2 cellular contexts compared by ENCODE assay signal in genomic region chr16:50151744-50152143, GRCh38.
TF ChIP-seq lines count a peak whose summit lies in the region.

No MANE protein-coding gene starts in this region.

TF ChIP-seq in SK-N-SH, 30 proteins besides CTCF, POLR2A, EP300 and RAD21 (continued from another document):
- TF ChIP-seq PBX3 (IDR thresholded peaks at IDR 0.05) (no peak), MXI1 (IDR thresholded peaks at IDR 0.05; ENCODE audit: low read depth, low read length) (no peak), RXRA (IDR thresholded peaks at IDR 0.05; ENCODE audit: borderline replicate concordance, low read depth) (no peak), GABPA (IDR thresholded peaks at IDR 0.05; ENCODE audit: low read depth) (no peak), NRF1 (IDR thresholded peaks at IDR 0.05; ENCODE audit: low read depth, low read length) (no peak), TAF1 (IDR thresholded peaks at IDR 0.05; ENCODE audit: borderline replicate concordance, low read depth, low read length) (no peak), JUND (IDR thresholded peaks at IDR 0.05) (no peak), EZH2phosphoT487 (IDR thresholded peaks at IDR 0.05; ENCODE audit: borderline replicate concordance, low read depth) (no peak)

TF ChIP-seq in SK-N-SH treated with all-trans-retinoic acid at 6 μM for 48 hours, 23 proteins besides CTCF, POLR2A, EP300 and RAD21 (continued from another document):
- TF ChIP-seq POU6F1 (CRISPR knock-in tag; IDR thresholded peaks at IDR 0.05; ENCODE audit: borderline replicate concordance, low read depth) = no peak
- no peak for TF ChIP-seq CREB5 (CRISPR knock-in tag; IDR thresholded peaks at IDR 0.05; ENCODE audit: low read depth)
- TF ChIP-seq RARB (CRISPR knock-in tag; IDR thresholded peaks at IDR 0.05) = no peak
- TF ChIP-seq ZFP3 (CRISPR knock-in tag; IDR thresholded peaks at IDR 0.05) = no peak
- no peak for TF ChIP-seq PATZ1 (CRISPR knock-in tag; IDR thresholded peaks at IDR 0.05; ENCODE audit: borderline replicate concordance)
- no peak for TF ChIP-seq ZNF8 (CRISPR knock-in tag; IDR thresholded peaks at IDR 0.05)
- TF ChIP-seq TSHZ2 (CRISPR knock-in tag; IDR thresholded peaks at IDR 0.05) = no peak
- no peak for TF ChIP-seq CSDC2 (CRISPR knock-in tag; IDR thresholded peaks at IDR 0.05)
- TF ChIP-seq TOX (CRISPR knock-in tag; IDR thresholded peaks at IDR 0.05; ENCODE audit: borderline replicate concordance) = no peak
- TF ChIP-seq OSR1 (CRISPR knock-in tag; IDR thresholded peaks at IDR 0.05) = no peak
